Comparison of ENCODE assay signal across 8 cellular contexts in the genomic region with DNA sequence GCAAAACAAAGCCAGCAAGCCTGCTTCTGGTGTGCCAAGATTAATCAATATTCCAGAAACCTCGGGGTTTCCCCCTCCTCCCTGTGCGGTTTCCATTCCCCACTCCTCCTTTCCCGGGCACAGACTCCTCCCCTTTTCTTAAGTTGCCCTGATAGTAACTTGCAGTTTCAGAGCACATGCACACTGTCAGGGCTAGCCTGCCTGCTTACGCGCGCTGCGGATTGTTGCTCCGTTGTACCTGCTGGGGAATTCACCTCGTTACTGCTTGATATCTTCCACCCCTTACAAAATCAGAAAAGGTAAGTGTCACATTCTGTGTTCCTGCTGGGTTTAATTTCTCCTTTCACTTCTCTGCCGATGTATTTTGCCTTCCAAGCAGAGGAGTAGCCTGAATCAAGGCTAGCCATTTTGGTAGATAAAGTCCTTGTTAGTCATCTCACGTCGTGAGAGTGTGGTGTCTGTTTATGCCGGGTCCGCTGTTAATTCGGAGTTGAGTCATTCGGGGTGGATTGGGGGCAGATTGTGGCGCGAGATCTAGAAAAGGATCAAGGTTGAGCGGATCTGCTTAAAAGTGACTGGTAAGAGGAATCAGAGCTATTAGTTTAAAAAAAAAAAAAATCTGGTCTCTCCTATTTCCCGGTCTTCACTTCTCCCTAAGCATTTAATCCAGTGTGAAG. TPM values are rescaled to one million over a fixed set of nuclear protein-coding genes. Genes with fewer than 3 reads are reported as not detected.
DNase-seq lines count a peak whose midpoint lies in the region; ATAC-seq and TF ChIP-seq lines count a peak whose summit lies in the region.

A gene (plus strand): TSS at position 170 of the 677 bp plus-strand sequence. CDS start 1,818 bp downstream, outside the sequence.

- H3K4me1 ChIP-seq in left lung: peaks cover 0 to 27% of the 10 kb centered on the region in 2 donors

- no peaks in the 10 kb centered on the region for H3K36me3 ChIP-seq in left lung

- peaks cover 14 to 41% of the 10 kb centered on the region in 2 donors for H3K27me3 ChIP-seq in left lung

- peak within 1 kb of the TSS; percentile 41 to 50 for H3K4me3 ChIP-seq in left lung

- DNase-seq in EH (ENCODE audit: low read depth) (peak; percentile 67), GM20000 (ENCODE audit: low spot score) (peak; percentile 39), dedifferentiated amniotic fluid mesenchymal stem cell (ENCODE audit: extremely low spot score) (peak; percentile 29), left lung (peak; percentile 74 to 80), activated gamma-delta T cell treated with Interleukin-2 at 50 U/mL for 16 hours (no peak)
- peak; percentile 31 to 60 for DNase-seq in stimulated activated CD4-positive, alpha-beta T cell treated with anti-CD3 and anti-CD28 coated beads, Interleukin-2, amount 100 ng/mL, for 24 hours

- intact Hi-C loops in left lung (cut with DNase I): no loop called here

- ATAC-seq in HG03565 (IDR thresholded peaks at IDR 0.05; ENCODE audit: unreplicated experiment) (peak; percentile 84), SK-N-SH treated with all-trans-retinoic acid at 6 μM for 48 hours (peak; percentile 97), left lung (peak; percentile 95)

- no peaks in the 10 kb centered on the region for H3K9me3 ChIP-seq in left lung

- TF ChIP-seq CTCF in GM20000 (IDR thresholded peaks at IDR 0.05; ENCODE audit: extremely low read depth, missing control alignments): no peak
- no peak for TF ChIP-seq CTCF in left lung (IDR thresholded peaks at IDR 0.05)

- peak within 1 kb of the TSS; percentile 51 to 64 for H3K27ac ChIP-seq in left lung

TF ChIP-seq in SK-N-SH treated with all-trans-retinoic acid at 6 μM for 48 hours, 23 proteins besides CTCF, POLR2A, EP300 and RAD21:
- TF ChIP-seq TOX (CRISPR knock-in tag; IDR thresholded peaks at IDR 0.05; ENCODE audit: borderline replicate concordance): no peak
- no peak for TF ChIP-seq ZFP30 (CRISPR knock-in tag; IDR thresholded peaks at IDR 0.05)
- TF ChIP-seq ZC3H10 (CRISPR knock-in tag; IDR thresholded peaks at IDR 0.05): no peak
- no peak for TF ChIP-seq TCF4 (CRISPR knock-in tag; IDR thresholded peaks at IDR 0.05; ENCODE audit: borderline replicate concordance)
- no peak for TF ChIP-seq RARB (CRISPR knock-in tag; IDR thresholded peaks at IDR 0.05)
- no peak for TF ChIP-seq GLIS3 (CRISPR knock-in tag; IDR thresholded peaks at IDR 0.05)
- TF ChIP-seq, protein P1, sequence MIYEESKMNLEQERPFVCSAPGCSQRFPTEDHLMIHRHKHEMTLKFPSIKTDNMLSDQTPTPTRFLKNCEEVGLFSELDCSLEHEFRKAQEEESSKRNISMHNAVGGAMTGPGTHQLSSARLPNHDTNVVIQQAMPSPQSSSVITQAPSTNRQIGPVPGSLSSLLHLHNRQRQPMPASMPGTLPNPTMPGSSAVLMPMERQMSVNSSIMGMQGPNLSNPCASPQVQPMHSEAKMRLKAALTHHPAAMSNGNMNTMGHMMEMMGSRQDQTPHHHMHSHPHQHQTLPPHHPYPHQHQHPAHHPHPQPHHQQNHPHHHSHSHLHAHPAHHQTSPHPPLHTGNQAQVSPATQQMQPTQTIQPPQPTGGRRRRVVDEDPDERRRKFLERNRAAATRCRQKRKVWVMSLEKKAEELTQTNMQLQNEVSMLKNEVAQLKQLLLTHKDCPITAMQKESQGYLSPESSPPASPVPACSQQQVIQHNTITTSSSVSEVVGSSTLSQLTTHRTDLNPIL (CRISPR knock-in tag; IDR thresholded peaks at IDR 0.05; ENCODE audit: low read depth): no peak

RNA-seq across cellular contexts. Expression of the gene that starts here (rescaled TPM):
- 10 to 100 TPM; 27.5 to 31.7 TPM for total RNA-seq in left lung
